In the genomic region with DNA sequence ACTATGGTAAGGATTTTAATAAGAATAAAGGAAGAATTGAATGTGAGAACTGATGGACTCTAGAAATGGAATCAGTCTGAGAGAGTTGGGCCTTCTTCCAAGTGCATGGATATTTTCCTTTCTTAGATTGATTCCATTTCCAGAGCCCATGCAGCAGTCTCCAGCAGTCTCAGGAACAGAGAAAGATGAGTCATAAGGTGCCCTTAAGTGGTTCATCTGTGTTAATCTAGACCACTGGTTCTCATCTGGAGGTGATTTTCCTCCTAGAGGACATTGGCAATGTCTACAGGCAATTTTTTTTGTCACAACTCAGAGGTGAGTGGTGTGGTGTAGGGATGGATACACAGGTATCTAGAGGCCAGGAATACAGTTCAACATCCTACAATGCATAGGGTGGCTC, we compare ENCODE assay signal across 1 cellular context.
TF ChIP-seq lines count a peak whose summit lies in the region.

No MANE protein-coding gene starts in this region.

TF ChIP-seq in SK-N-SH, 30 proteins besides CTCF, POLR2A, EP300 and RAD21:
- no peak for TF ChIP-seq TAF1 (IDR thresholded peaks at IDR 0.05; ENCODE audit: borderline replicate concordance, low read depth, low read length)
- TF ChIP-seq, protein P1, sequence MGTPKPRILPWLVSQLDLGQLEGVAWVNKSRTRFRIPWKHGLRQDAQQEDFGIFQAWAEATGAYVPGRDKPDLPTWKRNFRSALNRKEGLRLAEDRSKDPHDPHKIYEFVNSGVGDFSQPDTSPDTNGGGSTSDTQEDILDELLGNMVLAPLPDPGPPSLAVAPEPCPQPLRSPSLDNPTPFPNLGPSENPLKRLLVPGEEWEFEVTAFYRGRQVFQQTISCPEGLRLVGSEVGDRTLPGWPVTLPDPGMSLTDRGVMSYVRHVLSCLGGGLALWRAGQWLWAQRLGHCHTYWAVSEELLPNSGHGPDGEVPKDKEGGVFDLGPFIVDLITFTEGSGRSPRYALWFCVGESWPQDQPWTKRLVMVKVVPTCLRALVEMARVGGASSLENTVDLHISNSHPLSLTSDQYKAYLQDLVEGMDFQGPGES (IDR thresholded peaks at IDR 0.05; ENCODE audit: low read depth, low read length) = no peak
- TF ChIP-seq, protein P2, sequence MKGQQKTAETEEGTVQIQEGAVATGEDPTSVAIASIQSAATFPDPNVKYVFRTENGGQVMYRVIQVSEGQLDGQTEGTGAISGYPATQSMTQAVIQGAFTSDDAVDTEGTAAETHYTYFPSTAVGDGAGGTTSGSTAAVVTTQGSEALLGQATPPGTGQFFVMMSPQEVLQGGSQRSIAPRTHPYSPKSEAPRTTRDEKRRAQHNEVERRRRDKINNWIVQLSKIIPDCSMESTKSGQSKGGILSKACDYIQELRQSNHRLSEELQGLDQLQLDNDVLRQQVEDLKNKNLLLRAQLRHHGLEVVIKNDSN (IDR thresholded peaks at IDR 0.05; ENCODE audit: borderline replicate concordance, low read depth) = no peak
- TF ChIP-seq NRF1 (IDR thresholded peaks at IDR 0.05; ENCODE audit: low read depth, low read length) = no peak
- peak; percentile 17; the same call in 1 of the 2 replicates for TF ChIP-seq NFIC (IDR thresholded peaks at IDR 0.05; ENCODE audit: borderline replicate concordance)
- TF ChIP-seq EZH2phosphoT487 (IDR thresholded peaks at IDR 0.05; ENCODE audit: borderline replicate concordance, low read depth) = no peak
- TF ChIP-seq, protein P3, sequence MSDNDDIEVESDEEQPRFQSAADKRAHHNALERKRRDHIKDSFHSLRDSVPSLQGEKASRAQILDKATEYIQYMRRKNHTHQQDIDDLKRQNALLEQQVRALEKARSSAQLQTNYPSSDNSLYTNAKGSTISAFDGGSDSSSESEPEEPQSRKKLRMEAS (IDR thresholded peaks at IDR 0.05; ENCODE audit: low read depth) = no peak
- no peak for TF ChIP-seq SIN3A (IDR thresholded peaks at IDR 0.05; ENCODE audit: borderline replicate concordance, low read depth, low read length)
- peak; percentile 42 for TF ChIP-seq JUND (IDR thresholded peaks at IDR 0.05)
- peak; percentile 71 for TF ChIP-seq TCF12 (IDR thresholded peaks at IDR 0.05)
- no peak for TF ChIP-seq ELF1 (IDR thresholded peaks at IDR 0.05)
- TF ChIP-seq FOSL2 (IDR thresholded peaks at IDR 0.05; ENCODE audit: borderline replicate concordance, low read depth) = peak; percentile 60; the same call in 1 of the 2 replicates
